8 cellular contexts compared by ENCODE assay signal in the genomic region with DNA sequence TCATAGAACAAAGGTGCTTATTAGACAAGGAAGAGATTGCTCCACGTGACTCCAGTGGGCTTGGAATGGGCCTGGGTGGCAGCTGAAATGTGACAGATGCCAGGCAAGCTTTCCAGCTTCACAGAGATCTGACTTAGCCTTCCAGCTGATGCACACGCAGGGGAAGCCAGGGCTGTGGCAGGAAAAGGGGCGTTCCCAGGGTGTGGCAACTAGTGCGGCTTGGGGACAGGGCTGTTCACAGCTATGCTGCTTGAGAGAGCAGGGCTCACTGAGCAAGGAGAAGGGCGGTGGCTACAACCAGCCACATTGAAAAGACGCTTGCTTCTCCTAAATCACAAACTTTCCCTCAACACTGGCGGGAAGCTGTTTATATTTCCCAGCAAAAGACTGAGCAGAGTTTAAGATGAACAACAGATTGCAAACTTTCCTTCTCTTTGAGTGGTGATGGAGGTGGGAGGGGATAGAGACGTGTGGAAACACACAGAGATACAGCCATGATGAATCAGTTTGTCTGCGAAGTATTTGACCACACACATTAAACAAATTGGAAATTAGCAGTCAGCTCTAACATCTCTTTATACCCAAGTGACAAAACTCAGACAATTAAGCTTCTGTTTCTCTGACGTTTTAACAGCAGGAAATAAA.
DNase-seq lines count a peak whose midpoint lies in the region; ATAC-seq and TF ChIP-seq lines count a peak whose summit lies in the region.

No MANE protein-coding gene starts in this region.

- no peaks in the 10 kb centered on the region for H3K9me3 ChIP-seq in CD8-positive, alpha-beta memory T cell (ENCODE audit: low read length)
- H3K9me3 ChIP-seq in mammary epithelial cell (replicated peaks; ENCODE audit: insufficient read depth, low read length) = no peaks in the 10 kb centered on the region
- H3K9me3 ChIP-seq in gastrocnemius medialis = no peaks in the 10 kb centered on the region

- intact Hi-C loops in mammary epithelial cell (cut with micrococcal nuclease) (no loop called here), gastrocnemius medialis (cut with DNase I; ENCODE audit: low total_unique reads) (no loop called here)

- peak overlapping the region in 6 of 7 donors; percentile 41 to 83 (median 59) for H3K4me3 Mint-ChIP-seq in CD8-positive, alpha-beta memory T cell
- H3K4me3 Mint-ChIP-seq in naive thymus-derived CD8-positive, alpha-beta T cell = peak overlapping the region; percentile 21 to 80 (median 62)

- H3K36me3 Mint-ChIP-seq in CD8-positive, alpha-beta memory T cell = no peaks in the 10 kb centered on the region
- no peaks in the 10 kb centered on the region for H3K36me3 Mint-ChIP-seq in naive thymus-derived CD8-positive, alpha-beta T cell

- POLR2A ChIA-PET in CD8-positive, alpha-beta memory T cell (lab: Charles Lee) = no interaction called here
- POLR2A ChIA-PET in naive thymus-derived CD8-positive, alpha-beta T cell (lab: Charles Lee) = no interaction called here

- dilution Hi-C loops in mammary epithelial cell (cut with HindIII; ENCODE audit: low sequenced_read_pairs) = no loop called here

- no peak overlapping the region for H3K4me2 ChIP-seq in mammary epithelial cell (ENCODE audit: insufficient read depth, low read depth, low read length)

- in situ Hi-C loops in mammary epithelial cell (cut with MboI; ENCODE audit: low sequenced_read_pairs in 2 of 2) (no loop called here), gastrocnemius medialis (cut with MboI; ENCODE audit: low sequenced_read_pairs in 4 of 4) (no loop called here)

- CTCF ChIA-PET in CD8-positive, alpha-beta memory T cell (lab: Charles Lee) = no interaction called here
- CTCF ChIA-PET in mammary epithelial cell (lab: Charles Lee; ENCODE audit: low non-redundant PET) = no interaction called here

- H3K27me3 ChIP-seq in CD8-positive, alpha-beta memory T cell (ENCODE audit: insufficient read depth, low read length, poor library complexity, severe bottlenecking) = no peaks in the 10 kb centered on the region
- H3K27me3 ChIP-seq in mammary epithelial cell (ENCODE audit: insufficient read depth, low read length) (no peaks in the 10 kb centered on the region), gastrocnemius medialis (no peaks in the 10 kb centered on the region)

- no peak overlapping the region for H2AFZ ChIP-seq in mammary epithelial cell (ENCODE audit: low read depth, low read length)

- H3K27me3 Mint-ChIP-seq in CD8-positive, alpha-beta memory T cell = peaks cover 8 to 50% of the 10 kb centered on the region in 2 donors
- peaks cover 0 to 17% (median 0%) of the 10 kb centered on the region in 5 donors for H3K27me3 Mint-ChIP-seq in naive thymus-derived CD8-positive, alpha-beta T cell

- H3K4me1 ChIP-seq in CD8-positive, alpha-beta memory T cell (ENCODE audit: insufficient read depth, low read length) = peaks cover 16% of the 10 kb centered on the region
- no peaks in the 10 kb centered on the region for H3K4me1 ChIP-seq in mammary epithelial cell (ENCODE audit: insufficient read depth, low read length)
- peaks cover 0 to 3% of the 10 kb centered on the region in 2 donors for H3K4me1 ChIP-seq in gastrocnemius medialis

- DNase-seq in CD8-positive, alpha-beta memory T cell = peak in 2 of 5 donors; percentile 3 to 16
- DNase-seq in mammary epithelial cell (peak; percentile 25), OCI-M1 (lab: John Stamatoyannopoulos, UW) (no peak), gastrocnemius medialis (no peak), NCI-H226 (no peak), NCI-H446 (lab: John Stamatoyannopoulos, UW) (no peak)
- peak in 4 of 10 donors; percentile 13 to 43 (median 32) for DNase-seq in naive thymus-derived CD8-positive, alpha-beta T cell

- WGBS in mammary epithelial cell (ENCODE audit: low coverage, missing lambda C conversion rate) = 76% methylated on average over 10 of the region's 10 CpGs

- no peak overlapping the region for H3K9ac ChIP-seq in mammary epithelial cell (ENCODE audit: insufficient read depth, low read length)

- no peaks in the 10 kb centered on the region for H3K9me3 Mint-ChIP-seq in CD8-positive, alpha-beta memory T cell
- no peaks in the 10 kb centered on the region for H3K9me3 Mint-ChIP-seq in naive thymus-derived CD8-positive, alpha-beta T cell

- no peak for TF ChIP-seq CTCF in mammary epithelial cell (conservative IDR thresholded peaks at IDR 0.05 in 1 of 2, IDR thresholded peaks at IDR 0.05 in 1 of 2; ENCODE audit: extremely low read depth in 1 of 2, insufficient read depth in 1 of 2, low read depth in 1 of 2, low read length in 2 of 2)
- TF ChIP-seq CTCF in gastrocnemius medialis (IDR thresholded peaks at IDR 0.05 in 4 of 5, conservative IDR thresholded peaks at IDR 0.05 in 1 of 5) = no peak

- H3K36me3 ChIP-seq in CD8-positive, alpha-beta memory T cell (ENCODE audit: insufficient read depth, low read length) = no peaks in the 10 kb centered on the region
- no peaks in the 10 kb centered on the region for H3K36me3 ChIP-seq in mammary epithelial cell (ENCODE audit: insufficient read depth, low read length)
- no peaks in the 10 kb centered on the region for H3K36me3 ChIP-seq in gastrocnemius medialis

- no peaks in the 10 kb centered on the region for H4K20me1 ChIP-seq in mammary epithelial cell (ENCODE audit: insufficient read depth, low read length)

- BruUV-seq in mammary epithelial cell (replicated peaks; lab: Mats Ljungman, UMichigan) = no TSS peak

- TF ChIP-seq POLR2A in gastrocnemius medialis (IDR thresholded peaks at IDR 0.05) = no peak

- H3K4me1 Mint-ChIP-seq in CD8-positive, alpha-beta memory T cell = peaks cover 8 to 14% (median 13%) of the 10 kb centered on the region in 3 donors
- peaks cover 12 to 36% (median 18%) of the 10 kb centered on the region in 4 donors for H3K4me1 Mint-ChIP-seq in naive thymus-derived CD8-positive, alpha-beta T cell

- H3K79me2 ChIP-seq in mammary epithelial cell (ENCODE audit: insufficient read depth, low read length) = no peaks in the 10 kb centered on the region

- ATAC-seq in SK-N-SH treated with all-trans-retinoic acid at 6 μM for 48 hours (peak; percentile 17; the same call in 1 of the 3 replicates), gastrocnemius medialis (no peak)
- ATAC-seq in naive thymus-derived CD8-positive, alpha-beta T cell = peak; percentile 74 to 93

- H3K27ac Mint-ChIP-seq in CD8-positive, alpha-beta memory T cell = peak overlapping the region in 4 of 8 donors; percentile 2 to 82 (median 57)
- peak overlapping the region in 5 of 10 donors; percentile 23 to 79 (median 48) for H3K27ac Mint-ChIP-seq in naive thymus-derived CD8-positive, alpha-beta T cell

- H3K4me3 ChIP-seq in CD8-positive, alpha-beta memory T cell (ENCODE audit: low read length) = no peak overlapping the region
- H3K4me3 ChIP-seq in mammary epithelial cell (replicated peaks in 1 of 3; ENCODE audit: insufficient read depth in 1 of 3, low read depth in 2 of 3, low read length in 3 of 3) = no peak overlapping the region
- no peak overlapping the region for H3K4me3 ChIP-seq in gastrocnemius medialis

- H3K27ac ChIP-seq in CD8-positive, alpha-beta memory T cell (ENCODE audit: low read depth, low read length) = no peak overlapping the region
- H3K27ac ChIP-seq in mammary epithelial cell (ENCODE audit: insufficient read depth, low read depth, low read length) (no peak overlapping the region), gastrocnemius medialis (no peak overlapping the region)

TF ChIP-seq in SK-N-SH treated with all-trans-retinoic acid at 6 μM for 48 hours, 23 proteins besides CTCF, POLR2A, EP300 and RAD21:
- TF ChIP-seq ZNF8 (CRISPR knock-in tag; IDR thresholded peaks at IDR 0.05) = no peak
- TF ChIP-seq, protein P1, sequence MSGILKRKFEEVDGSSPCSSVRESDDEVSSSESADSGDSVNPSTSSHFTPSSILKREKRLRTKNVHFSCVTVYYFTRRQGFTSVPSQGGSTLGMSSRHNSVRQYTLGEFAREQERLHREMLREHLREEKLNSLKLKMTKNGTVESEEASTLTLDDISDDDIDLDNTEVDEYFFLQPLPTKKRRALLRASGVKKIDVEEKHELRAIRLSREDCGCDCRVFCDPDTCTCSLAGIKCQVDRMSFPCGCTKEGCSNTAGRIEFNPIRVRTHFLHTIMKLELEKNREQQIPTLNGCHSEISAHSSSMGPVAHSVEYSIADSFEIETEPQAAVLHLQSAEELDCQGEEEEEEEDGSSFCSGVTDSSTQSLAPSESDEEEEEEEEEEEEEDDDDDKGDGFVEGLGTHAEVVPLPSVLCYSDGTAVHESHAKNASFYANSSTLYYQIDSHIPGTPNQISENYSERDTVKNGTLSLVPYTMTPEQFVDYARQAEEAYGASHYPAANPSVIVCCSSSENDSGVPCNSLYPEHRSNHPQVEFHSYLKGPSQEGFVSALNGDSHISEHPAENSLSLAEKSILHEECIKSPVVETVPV (CRISPR knock-in tag; IDR thresholded peaks at IDR 0.05) = no peak

Comparison
In these comparisons a context has a peak if more than half of its experiments do, and no peak if none do; other contexts are left out.
1. ATAC-seq: peak in SK-N-SH treated with all-trans-retinoic acid at 6 μM for 48 hours (single experiment) and naive thymus-derived CD8-positive, alpha-beta T cell (2 of 2); none in gastrocnemius medialis (0 of 2).